In the genomic region with DNA sequence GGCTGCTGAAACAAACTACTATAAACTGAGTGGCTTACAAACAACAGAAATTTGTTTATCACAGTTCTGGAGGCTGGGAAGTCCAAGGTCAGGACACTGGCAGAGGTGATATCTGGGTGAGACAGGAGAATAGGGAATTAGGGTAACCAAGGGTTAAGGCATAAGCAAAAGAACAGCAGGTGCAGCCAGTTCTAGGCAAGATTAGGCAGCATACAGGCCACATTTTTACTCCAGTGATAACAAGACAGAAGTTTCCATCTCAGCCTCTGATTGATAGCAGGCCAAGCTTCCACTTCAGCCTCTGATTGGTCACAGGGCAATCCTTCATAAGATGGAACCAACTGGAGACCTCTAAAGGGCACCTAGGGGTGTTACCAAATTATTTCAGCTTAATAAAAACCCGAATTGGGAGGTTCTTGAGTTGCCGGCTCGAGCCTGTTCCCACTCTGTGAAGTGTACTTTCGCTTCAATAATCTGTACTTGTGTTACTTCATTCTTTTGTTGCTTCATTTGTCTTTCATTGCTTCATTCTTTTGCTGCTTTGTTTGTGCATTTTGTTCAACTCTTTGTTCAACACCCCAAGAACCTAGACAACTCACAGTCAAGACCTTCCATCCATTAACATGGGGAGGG, we compare ENCODE assay signal across 1 cellular context.
TF ChIP-seq lines count a peak whose summit lies in the region.

No MANE protein-coding gene starts in this region.

TF ChIP-seq in K562, 482 proteins besides CTCF, POLR2A, EP300 and RAD21 (continued from another document and continues in another):
- no peak for TF ChIP-seq DNMT1 (IDR thresholded peaks at IDR 0.05)
- no peak for TF ChIP-seq PYGO2 (tag; IDR thresholded peaks at IDR 0.05)
- TF ChIP-seq, protein P1, sequence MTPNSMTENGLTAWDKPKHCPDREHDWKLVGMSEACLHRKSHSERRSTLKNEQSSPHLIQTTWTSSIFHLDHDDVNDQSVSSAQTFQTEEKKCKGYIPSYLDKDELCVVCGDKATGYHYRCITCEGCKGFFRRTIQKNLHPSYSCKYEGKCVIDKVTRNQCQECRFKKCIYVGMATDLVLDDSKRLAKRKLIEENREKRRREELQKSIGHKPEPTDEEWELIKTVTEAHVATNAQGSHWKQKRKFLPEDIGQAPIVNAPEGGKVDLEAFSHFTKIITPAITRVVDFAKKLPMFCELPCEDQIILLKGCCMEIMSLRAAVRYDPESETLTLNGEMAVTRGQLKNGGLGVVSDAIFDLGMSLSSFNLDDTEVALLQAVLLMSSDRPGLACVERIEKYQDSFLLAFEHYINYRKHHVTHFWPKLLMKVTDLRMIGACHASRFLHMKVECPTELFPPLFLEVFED (CRISPR knock-in tag; conservative IDR thresholded peaks at IDR 0.05), result no peak
- TF ChIP-seq, protein P2, sequence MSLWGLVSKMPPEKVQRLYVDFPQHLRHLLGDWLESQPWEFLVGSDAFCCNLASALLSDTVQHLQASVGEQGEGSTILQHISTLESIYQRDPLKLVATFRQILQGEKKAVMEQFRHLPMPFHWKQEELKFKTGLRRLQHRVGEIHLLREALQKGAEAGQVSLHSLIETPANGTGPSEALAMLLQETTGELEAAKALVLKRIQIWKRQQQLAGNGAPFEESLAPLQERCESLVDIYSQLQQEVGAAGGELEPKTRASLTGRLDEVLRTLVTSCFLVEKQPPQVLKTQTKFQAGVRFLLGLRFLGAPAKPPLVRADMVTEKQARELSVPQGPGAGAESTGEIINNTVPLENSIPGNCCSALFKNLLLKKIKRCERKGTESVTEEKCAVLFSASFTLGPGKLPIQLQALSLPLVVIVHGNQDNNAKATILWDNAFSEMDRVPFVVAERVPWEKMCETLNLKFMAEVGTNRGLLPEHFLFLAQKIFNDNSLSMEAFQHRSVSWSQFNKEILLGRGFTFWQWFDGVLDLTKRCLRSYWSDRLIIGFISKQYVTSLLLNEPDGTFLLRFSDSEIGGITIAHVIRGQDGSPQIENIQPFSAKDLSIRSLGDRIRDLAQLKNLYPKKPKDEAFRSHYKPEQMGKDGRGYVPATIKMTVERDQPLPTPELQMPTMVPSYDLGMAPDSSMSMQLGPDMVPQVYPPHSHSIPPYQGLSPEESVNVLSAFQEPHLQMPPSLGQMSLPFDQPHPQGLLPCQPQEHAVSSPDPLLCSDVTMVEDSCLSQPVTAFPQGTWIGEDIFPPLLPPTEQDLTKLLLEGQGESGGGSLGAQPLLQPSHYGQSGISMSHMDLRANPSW (CRISPR knock-in tag; IDR thresholded peaks at IDR 0.05), result no peak
- TF ChIP-seq HEY1 (CRISPR knock-in tag; IDR thresholded peaks at IDR 0.05; ENCODE audit: borderline replicate concordance), result no peak
- TF ChIP-seq, protein P3, sequence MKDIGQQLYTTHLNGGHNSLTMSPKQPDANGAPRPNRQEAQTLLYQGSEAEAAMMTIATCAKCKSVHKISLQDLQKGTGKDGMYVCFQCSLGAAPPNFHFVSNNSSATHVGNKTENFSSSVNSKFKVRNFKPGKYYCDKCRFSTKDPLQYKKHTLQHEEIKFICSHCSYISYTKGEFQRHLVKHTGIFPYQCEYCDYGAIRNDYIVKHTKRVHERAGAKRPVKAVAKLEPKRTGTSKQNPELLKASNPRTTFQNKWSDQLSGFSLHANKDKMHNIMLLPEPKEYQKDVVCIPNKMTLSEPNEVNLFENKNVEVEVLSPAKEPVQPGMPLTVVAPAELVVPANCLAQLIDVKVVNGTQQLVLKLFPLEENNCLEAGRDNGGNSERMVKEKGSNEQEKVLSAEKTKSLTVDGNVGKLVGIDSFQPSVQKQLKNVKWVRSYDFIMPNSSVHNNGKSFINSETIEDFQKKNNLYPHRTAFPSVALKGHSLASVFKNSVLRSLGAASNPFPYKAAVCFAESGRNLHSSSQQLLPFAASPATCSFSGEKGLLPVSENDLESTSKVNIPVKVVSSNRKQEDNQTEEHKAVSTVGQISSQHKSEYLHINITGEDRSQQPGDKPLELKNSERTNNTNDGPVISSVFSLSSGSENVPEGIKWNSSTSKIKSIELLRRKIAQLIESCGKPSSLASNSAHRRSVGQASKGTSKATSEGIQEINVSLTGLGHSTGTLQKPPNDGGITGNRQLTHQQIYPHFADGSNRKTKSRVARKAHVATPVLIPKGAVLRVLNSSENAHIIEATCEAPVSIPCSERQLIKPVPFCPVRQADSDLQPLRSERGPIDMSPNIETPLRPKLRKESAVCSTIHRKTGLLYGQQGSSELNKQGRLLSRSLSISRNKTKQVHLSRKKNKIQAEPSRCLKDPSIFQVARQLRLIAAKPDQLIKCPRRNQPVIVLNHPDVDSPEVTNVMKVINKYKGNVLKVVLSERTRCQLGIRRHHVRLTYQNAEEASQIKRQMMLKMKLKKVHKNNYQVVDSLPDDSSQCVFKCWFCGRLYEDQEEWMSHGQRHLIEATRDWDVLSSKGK (CRISPR knock-in tag; IDR thresholded peaks at IDR 0.05), result no peak
- no peak for TF ChIP-seq TAF7 (tag; IDR thresholded peaks at IDR 0.05)
- TF ChIP-seq ZNF695 (CRISPR knock-in tag; IDR thresholded peaks at IDR 0.05), result no peak
- TF ChIP-seq CTBP1 (IDR thresholded peaks at IDR 0.05; ENCODE audit: borderline replicate concordance), result 0 out of 2 replicates have a peak, but pooled peaks have one; percentile 26
- TF ChIP-seq, protein P4, sequence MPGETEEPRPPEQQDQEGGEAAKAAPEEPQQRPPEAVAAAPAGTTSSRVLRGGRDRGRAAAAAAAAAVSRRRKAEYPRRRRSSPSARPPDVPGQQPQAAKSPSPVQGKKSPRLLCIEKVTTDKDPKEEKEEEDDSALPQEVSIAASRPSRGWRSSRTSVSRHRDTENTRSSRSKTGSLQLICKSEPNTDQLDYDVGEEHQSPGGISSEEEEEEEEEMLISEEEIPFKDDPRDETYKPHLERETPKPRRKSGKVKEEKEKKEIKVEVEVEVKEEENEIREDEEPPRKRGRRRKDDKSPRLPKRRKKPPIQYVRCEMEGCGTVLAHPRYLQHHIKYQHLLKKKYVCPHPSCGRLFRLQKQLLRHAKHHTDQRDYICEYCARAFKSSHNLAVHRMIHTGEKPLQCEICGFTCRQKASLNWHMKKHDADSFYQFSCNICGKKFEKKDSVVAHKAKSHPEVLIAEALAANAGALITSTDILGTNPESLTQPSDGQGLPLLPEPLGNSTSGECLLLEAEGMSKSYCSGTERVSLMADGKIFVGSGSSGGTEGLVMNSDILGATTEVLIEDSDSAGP (CRISPR knock-in tag; IDR thresholded peaks at IDR 0.05), result no peak
- TF ChIP-seq ZSCAN32 (CRISPR knock-in tag; IDR thresholded peaks at IDR 0.05), result no peak
- TF ChIP-seq, protein P5, sequence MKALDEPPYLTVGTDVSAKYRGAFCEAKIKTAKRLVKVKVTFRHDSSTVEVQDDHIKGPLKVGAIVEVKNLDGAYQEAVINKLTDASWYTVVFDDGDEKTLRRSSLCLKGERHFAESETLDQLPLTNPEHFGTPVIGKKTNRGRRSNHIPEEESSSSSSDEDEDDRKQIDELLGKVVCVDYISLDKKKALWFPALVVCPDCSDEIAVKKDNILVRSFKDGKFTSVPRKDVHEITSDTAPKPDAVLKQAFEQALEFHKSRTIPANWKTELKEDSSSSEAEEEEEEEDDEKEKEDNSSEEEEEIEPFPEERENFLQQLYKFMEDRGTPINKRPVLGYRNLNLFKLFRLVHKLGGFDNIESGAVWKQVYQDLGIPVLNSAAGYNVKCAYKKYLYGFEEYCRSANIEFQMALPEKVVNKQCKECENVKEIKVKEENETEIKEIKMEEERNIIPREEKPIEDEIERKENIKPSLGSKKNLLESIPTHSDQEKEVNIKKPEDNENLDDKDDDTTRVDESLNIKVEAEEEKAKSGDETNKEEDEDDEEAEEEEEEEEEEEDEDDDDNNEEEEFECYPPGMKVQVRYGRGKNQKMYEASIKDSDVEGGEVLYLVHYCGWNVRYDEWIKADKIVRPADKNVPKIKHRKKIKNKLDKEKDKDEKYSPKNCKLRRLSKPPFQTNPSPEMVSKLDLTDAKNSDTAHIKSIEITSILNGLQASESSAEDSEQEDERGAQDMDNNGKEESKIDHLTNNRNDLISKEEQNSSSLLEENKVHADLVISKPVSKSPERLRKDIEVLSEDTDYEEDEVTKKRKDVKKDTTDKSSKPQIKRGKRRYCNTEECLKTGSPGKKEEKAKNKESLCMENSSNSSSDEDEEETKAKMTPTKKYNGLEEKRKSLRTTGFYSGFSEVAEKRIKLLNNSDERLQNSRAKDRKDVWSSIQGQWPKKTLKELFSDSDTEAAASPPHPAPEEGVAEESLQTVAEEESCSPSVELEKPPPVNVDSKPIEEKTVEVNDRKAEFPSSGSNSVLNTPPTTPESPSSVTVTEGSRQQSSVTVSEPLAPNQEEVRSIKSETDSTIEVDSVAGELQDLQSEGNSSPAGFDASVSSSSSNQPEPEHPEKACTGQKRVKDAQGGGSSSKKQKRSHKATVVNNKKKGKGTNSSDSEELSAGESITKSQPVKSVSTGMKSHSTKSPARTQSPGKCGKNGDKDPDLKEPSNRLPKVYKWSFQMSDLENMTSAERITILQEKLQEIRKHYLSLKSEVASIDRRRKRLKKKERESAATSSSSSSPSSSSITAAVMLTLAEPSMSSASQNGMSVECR (CRISPR knock-in tag; IDR thresholded peaks at IDR 0.05), result no peak
- no peak for TF ChIP-seq SUPT5H (IDR thresholded peaks at IDR 0.05)
- TF ChIP-seq, protein P6, sequence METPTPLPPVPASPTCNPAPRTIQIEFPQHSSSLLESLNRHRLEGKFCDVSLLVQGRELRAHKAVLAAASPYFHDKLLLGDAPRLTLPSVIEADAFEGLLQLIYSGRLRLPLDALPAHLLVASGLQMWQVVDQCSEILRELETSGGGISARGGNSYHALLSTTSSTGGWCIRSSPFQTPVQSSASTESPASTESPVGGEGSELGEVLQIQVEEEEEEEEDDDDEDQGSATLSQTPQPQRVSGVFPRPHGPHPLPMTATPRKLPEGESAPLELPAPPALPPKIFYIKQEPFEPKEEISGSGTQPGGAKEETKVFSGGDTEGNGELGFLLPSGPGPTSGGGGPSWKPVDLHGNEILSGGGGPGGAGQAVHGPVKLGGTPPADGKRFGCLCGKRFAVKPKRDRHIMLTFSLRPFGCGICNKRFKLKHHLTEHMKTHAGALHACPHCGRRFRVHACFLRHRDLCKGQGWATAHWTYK (CRISPR knock-in tag; IDR thresholded peaks at IDR 0.05), result no peak
- peak; percentile 23 for TF ChIP-seq SP2 (IDR thresholded peaks at IDR 0.05; ENCODE audit: extremely low read depth, low read depth, low read length, poor library complexity, severe bottlenecking)
- peak; percentile 48; the same call in 1 of the 2 replicates for TF ChIP-seq SMARCA4 (IDR thresholded peaks at IDR 0.05)
- TF ChIP-seq, protein P7, sequence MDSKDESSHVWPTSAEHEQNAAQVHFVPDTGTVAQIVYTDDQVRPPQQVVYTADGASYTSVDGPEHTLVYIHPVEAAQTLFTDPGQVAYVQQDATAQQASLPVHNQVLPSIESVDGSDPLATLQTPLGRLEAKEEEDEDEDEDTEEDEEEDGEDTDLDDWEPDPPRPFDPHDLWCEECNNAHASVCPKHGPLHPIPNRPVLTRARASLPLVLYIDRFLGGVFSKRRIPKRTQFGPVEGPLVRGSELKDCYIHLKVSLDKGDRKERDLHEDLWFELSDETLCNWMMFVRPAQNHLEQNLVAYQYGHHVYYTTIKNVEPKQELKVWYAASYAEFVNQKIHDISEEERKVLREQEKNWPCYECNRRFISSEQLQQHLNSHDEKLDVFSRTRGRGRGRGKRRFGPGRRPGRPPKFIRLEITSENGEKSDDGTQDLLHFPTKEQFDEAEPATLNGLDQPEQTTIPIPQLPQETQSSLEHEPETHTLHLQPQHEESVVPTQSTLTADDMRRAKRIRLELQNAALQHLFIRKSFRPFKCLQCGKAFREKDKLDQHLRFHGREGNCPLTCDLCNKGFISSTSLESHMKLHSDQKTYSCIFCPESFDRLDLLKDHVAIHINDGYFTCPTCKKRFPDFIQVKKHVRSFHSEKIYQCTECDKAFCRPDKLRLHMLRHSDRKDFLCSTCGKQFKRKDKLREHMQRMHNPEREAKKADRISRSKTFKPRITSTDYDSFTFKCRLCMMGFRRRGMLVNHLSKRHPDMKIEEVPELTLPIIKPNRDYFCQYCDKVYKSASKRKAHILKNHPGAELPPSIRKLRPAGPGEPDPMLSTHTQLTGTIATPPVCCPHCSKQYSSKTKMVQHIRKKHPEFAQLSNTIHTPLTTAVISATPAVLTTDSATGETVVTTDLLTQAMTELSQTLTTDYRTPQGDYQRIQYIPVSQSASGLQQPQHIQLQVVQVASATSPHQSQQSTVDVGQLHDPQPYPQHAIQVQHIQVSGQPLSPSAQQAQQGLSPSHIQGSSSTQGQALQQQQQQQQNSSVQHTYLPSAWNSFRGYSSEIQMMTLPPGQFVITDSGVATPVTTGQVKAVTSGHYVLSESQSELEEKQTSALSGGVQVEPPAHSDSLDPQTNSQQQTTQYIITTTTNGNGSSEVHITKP (IDR thresholded peaks at IDR 0.05; ENCODE audit: partially characterized antibody), result no peak
- TF ChIP-seq ZBTB17 (CRISPR knock-in tag; IDR thresholded peaks at IDR 0.05), result no peak
- TF ChIP-seq GABPB2 (CRISPR knock-in tag; conservative IDR thresholded peaks at IDR 0.05), result no peak
- TF ChIP-seq ARID1B (IDR thresholded peaks at IDR 0.05), result peak; percentile 75
- no peak for TF ChIP-seq DPF2 (IDR thresholded peaks at IDR 0.05)
- TF ChIP-seq ZNF507 (tag; conservative IDR thresholded peaks at IDR 0.05), result no peak
- TF ChIP-seq ZNF253 (CRISPR knock-in tag; conservative IDR thresholded peaks at IDR 0.05), result no peak
- peak; percentile 80 for TF ChIP-seq TCF3 (CRISPR knock-in tag; IDR thresholded peaks at IDR 0.05)
- TF ChIP-seq, protein P8, sequence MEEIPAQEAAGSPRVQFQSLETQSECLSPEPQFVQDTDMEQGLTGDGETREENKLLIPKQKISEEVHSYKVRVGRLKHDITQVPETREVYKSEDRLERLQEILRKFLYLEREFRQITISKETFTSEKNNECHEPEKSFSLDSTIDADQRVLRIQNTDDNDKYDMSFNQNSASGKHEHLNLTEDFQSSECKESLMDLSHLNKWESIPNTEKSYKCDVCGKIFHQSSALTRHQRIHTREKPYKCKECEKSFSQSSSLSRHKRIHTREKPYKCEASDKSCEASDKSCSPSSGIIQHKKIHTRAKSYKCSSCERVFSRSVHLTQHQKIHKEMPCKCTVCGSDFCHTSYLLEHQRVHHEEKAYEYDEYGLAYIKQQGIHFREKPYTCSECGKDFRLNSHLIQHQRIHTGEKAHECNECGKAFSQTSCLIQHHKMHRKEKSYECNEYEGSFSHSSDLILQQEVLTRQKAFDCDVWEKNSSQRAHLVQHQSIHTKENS (CRISPR knock-in tag; IDR thresholded peaks at IDR 0.05), result no peak
- peak; percentile 70 for TF ChIP-seq NCOR1 (IDR thresholded peaks at IDR 0.05)
- TF ChIP-seq MEIS2 (IDR thresholded peaks at IDR 0.05; ENCODE audit: partially characterized antibody), result peak; percentile 64
- TF ChIP-seq SAFB2 (IDR thresholded peaks at IDR 0.05; ENCODE audit: borderline replicate concordance, low read depth, low read length, severe bottlenecking), result no peak
- no peak for TF ChIP-seq ZNF239 (CRISPR knock-in tag; IDR thresholded peaks at IDR 0.05)
- TF ChIP-seq GATAD2A (IDR thresholded peaks at IDR 0.05), result no peak
- TF ChIP-seq CEBPG (CRISPR knock-in tag; IDR thresholded peaks at IDR 0.05), result no peak
- no peak for TF ChIP-seq CEBPG (tag; conservative IDR thresholded peaks at IDR 0.05 in 1 of 2, IDR thresholded peaks at IDR 0.05 in 1 of 2)
- peak; percentile 81 to 88; a peak in 3 of 4 replicates for TF ChIP-seq TRIM24 (IDR thresholded peaks at IDR 0.05)
- no peak for TF ChIP-seq ZNF311 (CRISPR knock-in tag; IDR thresholded peaks at IDR 0.05)
- no peak for TF ChIP-seq SMARCE1 (IDR thresholded peaks at IDR 0.05)
- no peak; the same call in 1 of the 2 replicates for TF ChIP-seq HDAC2 (IDR thresholded peaks at IDR 0.05)
- TF ChIP-seq RBBP5 (IDR thresholded peaks at IDR 0.05; ENCODE audit: borderline replicate concordance, insufficient read depth, low read length, poor library complexity, severe bottlenecking), result no peak
- no peak for TF ChIP-seq ZNF583 (CRISPR knock-in tag; IDR thresholded peaks at IDR 0.05)
- no peak for TF ChIP-seq CBFB (CRISPR knock-in tag; IDR thresholded peaks at IDR 0.05)
- no peak for TF ChIP-seq EZH2 (IDR thresholded peaks at IDR 0.05; ENCODE audit: borderline replicate concordance, low read depth, low read length)
- 0 out of 2 replicates have a peak, but pooled peaks have one; percentile 39 for TF ChIP-seq ZFX (CRISPR knock-in tag; IDR thresholded peaks at IDR 0.05)
- TF ChIP-seq TEAD4 (IDR thresholded peaks at IDR 0.05; ENCODE audit: low read length), result peak; percentile 74
- TF ChIP-seq TEAD4 (CRISPR knock-in tag; IDR thresholded peaks at IDR 0.05; ENCODE audit: borderline replicate concordance), result no peak
